In genomic region chr2:151757861-151758260, GRCh38 we compare ENCODE assay signal across 15 cellular contexts. TPM values are rescaled to one million over a fixed set of nuclear protein-coding genes. Genes with fewer than 3 reads are reported as not detected.
DNase-seq lines count a peak whose midpoint lies in the region; ATAC-seq and TF ChIP-seq lines count a peak whose summit lies in the region.
"Had no signal": no experiment of that assay in that cellular context is flagged by ENCODE, and none has a peak within 500 bp of the region (broad histone marks: within the 10 kb centered on the region; RNA-seq: fewer than 3 reads in every experiment).

No MANE protein-coding gene starts in this region.

- intact Hi-C loops in mucosa of descending colon (cut with DNase I, micrococcal nuclease) = no loop called here

- no peaks in the 10 kb centered on the region for H3K9me3 ChIP-seq in mucosa of descending colon
- H3K9me3 ChIP-seq: ascending aorta had no signal

- TF ChIP-seq CTCF in fibroblast of pulmonary artery (IDR thresholded peaks at IDR 0.05; ENCODE audit: low read length, missing control alignments) = no peak
- no peak for TF ChIP-seq CTCF in mucosa of descending colon (IDR thresholded peaks at IDR 0.05)

- no peaks in the 10 kb centered on the region for H3K36me3 ChIP-seq in mucosa of descending colon (ENCODE audit: low read depth)
- H3K36me3 ChIP-seq: ascending aorta had no signal

- no peak overlapping the region for H3K4me3 ChIP-seq in fibroblast of pulmonary artery (replicated peaks; ENCODE audit: low read depth, low read length)
- H3K4me3 ChIP-seq in mucosa of descending colon = no peak overlapping the region
- H3K4me3 ChIP-seq: ascending aorta had no signal

- no peak for ATAC-seq in mucosa of descending colon
- no peak for ATAC-seq in GM18867 (IDR thresholded peaks at IDR 0.05; ENCODE audit: unreplicated experiment)

- no peaks in the 10 kb centered on the region for H3K4me1 ChIP-seq in mucosa of descending colon (ENCODE audit: low read depth)
- H3K4me1 ChIP-seq: ascending aorta had no signal

- peak; percentile 58 for DNase-seq in DMS79 treated with DMSO at 0.1 percent for 48 hours (lab: John Stamatoyannopoulos, UW)
- peak; percentile 40 for DNase-seq in NCI-H1105 treated with DMSO at 0.1 percent for 48 hours (lab: John Stamatoyannopoulos, UW)
- DNase-seq in NCI-H774 (lab: John Stamatoyannopoulos, UW) = peak; percentile 22
- peak; percentile 16 for DNase-seq in fibroblast of pulmonary artery (ENCODE audit: low read depth)
- no peak for DNase-seq in NCI-H1930 (lab: John Stamatoyannopoulos, UW)
- no peak for DNase-seq in activated CD4-positive, CD25-positive, alpha-beta regulatory T cell treated with anti-CD3 and anti-CD28 coated beads, Interleukin-2, amount 50 U/mL, for 72 hours
- no peak for DNase-seq in mucosa of descending colon
- DNase-seq: activated CD4-positive, alpha-beta T cell treated with anti-CD3 and anti-CD28 coated beads, Interleukin-2, amount 50 U/mL, for 1 hour; Calu3; Kasumi-1; kidney glomerular epithelial cell; mesendoderm; NCI-H187 treated with DMSO at 0.1 percent for 48 hours had no signal

RNA-seq across cellular contexts. Expression of gene NEB, which starts 23.6 kb away (rescaled TPM):
- 1 to 10 TPM in 1 of 3 donors, under 1 TPM in 2; 0.54 to 1.1 (median 0.82) TPM for total RNA-seq in mucosa of descending colon

Comparison
In these comparisons a context has a peak if more than half of its experiments do, and no peak if none do; other contexts are left out.
1. DNase-seq: peak in DMS79 treated with DMSO at 0.1 percent for 48 hours (single experiment), NCI-H1105 treated with DMSO at 0.1 percent for 48 hours (single experiment), NCI-H774 (single experiment) and fibroblast of pulmonary artery (single experiment); none in NCI-H1930 (0 of 2), activated CD4-positive, CD25-positive, alpha-beta regulatory T cell treated with anti-CD3 and anti-CD28 coated beads, Interleukin-2, amount 50 U/mL, for 72 hours (single experiment) and mucosa of descending colon (0 of 3).